ENCODE assay signal across 9 cellular contexts in genomic region chr1:30966690-30967369, GRCh38. TPM values are rescaled to one million over a fixed set of nuclear protein-coding genes. Genes with fewer than 3 reads are reported as not detected.
DNase-seq lines count a peak whose midpoint lies in the region; ATAC-seq, FAIRE-seq and TF ChIP-seq lines count a peak whose summit lies in the region.
"Had no signal": no experiment of that assay in that cellular context is flagged by ENCODE, and none has a peak within 500 bp of the region (broad histone marks: within the 10 kb centered on the region; RNA-seq: fewer than 3 reads in every experiment).

No MANE protein-coding gene starts in this region.

- H3K9me1 ChIP-seq in keratinocyte (ENCODE audit: control insufficient read depth, extremely low read depth, insufficient read depth, low read length) = no peaks in the 10 kb centered on the region

- dilution Hi-C loops in keratinocyte (cut with MboI; ENCODE audit: extremely low pct_ligation_motif_present, low sequenced_read_pairs) = no loop called here

- peak; percentile 32 for FAIRE-seq in keratinocyte (lab: Jason Lieb, UNC)

- H3K4me2 ChIP-seq in keratinocyte (ENCODE audit: control insufficient read depth, extremely low read depth, insufficient read depth, low read depth, low read length) = peak overlapping the region; percentile 17

- peaks cover 65% of the 10 kb centered on the region for H3K79me2 ChIP-seq in keratinocyte (ENCODE audit: control insufficient read depth, insufficient read depth, low read length)

- no peaks in the 10 kb centered on the region for H3K9me3 ChIP-seq in keratinocyte (ENCODE audit: control insufficient read depth, low read depth, low read length)

- H3K4me3 ChIP-seq in keratinocyte (ENCODE audit: control insufficient read depth in 2 of 3, extremely low read depth in 1 of 3, insufficient read depth in 2 of 3, low read depth in 1 of 3, low read length in 3 of 3) = no peak overlapping the region

- peaks cover 41% of the 10 kb centered on the region for H3K36me3 Mint-ChIP-seq in activated naive CD8-positive, alpha-beta T cell treated with anti-CD3 and anti-CD28 coated beads, Interleukin-2, amount 10 ng/mL, durations not matched to agents 7 days and 5 days

- ATAC-seq in activated naive CD8-positive, alpha-beta T cell treated with anti-CD3 and anti-CD28 coated beads, Interleukin-2, amount 10 ng/mL, durations not matched to agents 7 days and 5 days (ENCODE audit: low read depth) = no peak
- ATAC-seq: stimulated activated naive CD8-positive, alpha-beta T cell treated with anti-CD3 and anti-CD28 coated beads, Interleukin-15, amount 100 ng/mL, for 72 hours had no signal

- no peak overlapping the region for H2AFZ ChIP-seq in keratinocyte (ENCODE audit: control insufficient read depth, low read length)

- no peaks in the 10 kb centered on the region for H3K27me3 Mint-ChIP-seq in activated naive CD8-positive, alpha-beta T cell treated with anti-CD3 and anti-CD28 coated beads, Interleukin-2, amount 10 ng/mL, durations not matched to agents 7 days and 5 days
- H3K27me3 Mint-ChIP-seq: stimulated activated naive CD8-positive, alpha-beta T cell treated with anti-CD3 and anti-CD28 coated beads, Interleukin-15, amount 100 ng/mL, for 72 hours had no signal

- peak overlapping the region; percentile 25 for H3K27ac Mint-ChIP-seq in activated naive CD8-positive, alpha-beta T cell treated with anti-CD3 and anti-CD28 coated beads, Interleukin-2, amount 10 ng/mL, durations not matched to agents 7 days and 5 days

- no peak overlapping the region for H3K4me3 Mint-ChIP-seq in activated naive CD8-positive, alpha-beta T cell treated with anti-CD3 and anti-CD28 coated beads, Interleukin-2, amount 10 ng/mL, durations not matched to agents 7 days and 5 days
- H3K4me3 Mint-ChIP-seq: stimulated activated naive CD8-positive, alpha-beta T cell treated with anti-CD3 and anti-CD28 coated beads, Interleukin-15, amount 100 ng/mL, for 72 hours had no signal

- H3K27me3 ChIP-seq in keratinocyte (ENCODE audit: control insufficient read depth, extremely low read depth, insufficient read depth, low read length) = no peaks in the 10 kb centered on the region

- DNase-seq in AG20443 (ENCODE audit: low spot score) (peak; percentile 43), M059J (ENCODE audit: low read depth) (peak; percentile 76), keratinocyte (ENCODE audit: low read depth, low spot score) (peak; percentile 15), cerebellum (ENCODE audit: low spot score) (no peak), middle frontal gyrus (ENCODE audit: extremely low spot score, low spot score) (no peak), activated gamma-delta T cell (lab: John Stamatoyannopoulos, UW) (no peak), T-helper 9 cell (no peak)
- no peak for DNase-seq in activated naive CD8-positive, alpha-beta T cell treated with anti-CD3 and anti-CD28 coated beads, Interleukin-2, amount 10 ng/mL, durations not matched to agents 7 days and 5 days
- DNase-seq: stimulated activated naive CD8-positive, alpha-beta T cell treated with anti-CD3 and anti-CD28 coated beads, Interleukin-15, amount 100 ng/mL, for 72 hours had no signal

- H3K4me1 ChIP-seq in keratinocyte (ENCODE audit: control insufficient read depth, extremely low read depth, insufficient read depth, low read length) = peaks cover 17% of the 10 kb centered on the region

- peak overlapping the region; percentile 12 for H3K27ac ChIP-seq in keratinocyte (ENCODE audit: control insufficient read depth, insufficient read depth, low read length)

- peaks cover 15% of the 10 kb centered on the region for H4K20me1 ChIP-seq in keratinocyte (ENCODE audit: control insufficient read depth, extremely low read depth, insufficient read depth, low read length)

- peaks cover 29 to 42% of the 10 kb centered on the region in 2 experiments for H3K36me3 ChIP-seq in keratinocyte (ENCODE audit: control insufficient read depth in 2 of 2, extremely low read depth in 1 of 2, insufficient read depth in 2 of 2, low read length in 2 of 2)

- H3K9me3 Mint-ChIP-seq in activated naive CD8-positive, alpha-beta T cell treated with anti-CD3 and anti-CD28 coated beads, Interleukin-2, amount 10 ng/mL, durations not matched to agents 7 days and 5 days = no peaks in the 10 kb centered on the region
- H3K9me3 Mint-ChIP-seq: stimulated activated naive CD8-positive, alpha-beta T cell treated with anti-CD3 and anti-CD28 coated beads, Interleukin-15, amount 100 ng/mL, for 72 hours had no signal

- no peak overlapping the region for H3K9ac ChIP-seq in keratinocyte (ENCODE audit: control insufficient read depth, extremely low read depth, insufficient read depth, low read length)

- peaks cover 9% of the 10 kb centered on the region for H3K4me1 Mint-ChIP-seq in activated naive CD8-positive, alpha-beta T cell treated with anti-CD3 and anti-CD28 coated beads, Interleukin-2, amount 10 ng/mL, durations not matched to agents 7 days and 5 days

- POLR2A ChIA-PET in activated naive CD8-positive, alpha-beta T cell treated with anti-CD3 and anti-CD28 coated beads, Interleukin-2, amount 10 ng/mL, durations not matched to agents 7 days and 5 days (lab: Charles Lee) = no interaction called here

- TF ChIP-seq CTCF in keratinocyte (optimal IDR thresholded peaks at IDR 0.05 in 1 of 3, IDR thresholded peaks at IDR 0.05 in 1 of 3, conservative IDR thresholded peaks at IDR 0.05 in 1 of 3; ENCODE audit: extremely low read depth in 1 of 3, insufficient read depth in 2 of 3, low read length in 3 of 3) = no peak

RNA-seq across cellular contexts. Expression of gene SDC3, which starts 58.3 kb away (rescaled TPM):
- 17.1 and 49.2 TPM in 2 replicates for total RNA-seq in M059J (2014; rRNA removed; shearing (Covaris generic))
- total RNA-seq in activated naive CD8-positive, alpha-beta T cell treated with anti-CD3 and anti-CD28 coated beads, Interleukin-2, amount 10 ng/mL, durations not matched to agents 7 days and 5 days = under 1 TPM; 0.51 to 0.55 TPM
- polyA plus RNA-seq in keratinocyte = 5.6 to 14.5 TPM (median 8.8 TPM) in 3 replicates
- polyA plus RNA-seq in keratinocyte (2011; ENCODE audit: low read depth) = 2.3 TPM
- polyA plus RNA-seq in keratinocyte (2011; cell fraction: cytosol; rRNA removed) = 6.1 and 13.2 TPM in 2 replicates
- 27.7 and 44.1 TPM in 2 replicates for polyA plus RNA-seq in keratinocyte (2011; cell fraction: nucleus; rRNA removed)
- 8.0 and 27.2 TPM in 2 replicates for polyA plus RNA-seq in keratinocyte (2012; ENCODE audit: low replicate concordance)
- 12.1 to 36.1 TPM (median 15.5 TPM) in 3 replicates for polyA minus RNA-seq in keratinocyte
- polyA minus RNA-seq in keratinocyte (2011; cell fraction: cytosol; rRNA and poly(A)+ RNA removed) = 26.5 TPM
- polyA minus RNA-seq in keratinocyte (2011; cell fraction: nucleus; rRNA and poly(A)+ RNA removed) = 52.3 and 57.6 TPM in 2 replicates
- 79.0 TPM for total RNA-seq in cerebellum

Comparison
In these comparisons a context has a peak if more than half of its experiments do, and no peak if none do; other contexts are left out.
1. DNase-seq: peak in AG20443 (single experiment), M059J (single experiment) and keratinocyte (single experiment); none in activated naive CD8-positive, alpha-beta T cell treated with anti-CD3 and anti-CD28 coated beads, Interleukin-2, amount 10 ng/mL, durations not matched to agents 7 days and 5 days (single experiment), cerebellum (single experiment), middle frontal gyrus (single experiment), activated gamma-delta T cell (single experiment) and T-helper 9 cell (single experiment).
2. RNA of gene SDC3, which starts 58.3 kb away (total RNA-seq): 79.0 TPM in cerebellum (single experiment) and 17.1 to 49.2 TPM in M059J; 0.51 to 0.55 TPM in activated naive CD8-positive, alpha-beta T cell treated with anti-CD3 and anti-CD28 coated beads, Interleukin-2, amount 10 ng/mL, durations not matched to agents 7 days and 5 days; every median in the first group is over 10 times any median in the second.